In the genomic region with DNA sequence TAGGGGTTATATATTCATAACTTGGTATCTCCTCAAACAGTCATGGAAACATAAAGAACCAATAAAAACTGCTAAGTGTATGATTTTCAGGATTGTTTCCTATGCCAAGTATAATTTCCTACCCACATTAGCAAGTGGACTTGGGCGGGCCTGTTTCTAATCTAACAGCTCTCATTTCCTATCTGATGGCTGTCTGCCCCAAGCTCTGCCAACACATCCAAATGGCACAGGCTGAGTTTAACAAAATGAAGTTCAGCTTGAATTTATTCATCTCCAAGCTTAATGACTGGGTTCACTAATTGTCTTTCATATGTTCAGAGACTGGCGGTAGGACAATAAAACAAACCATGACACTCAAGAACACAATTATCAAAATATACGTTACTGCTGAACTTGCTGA, we compare ENCODE assay signal across 32 cellular contexts. TPM values are rescaled to one million over a fixed set of nuclear protein-coding genes. Genes with fewer than 3 reads are reported as not detected.
"Had no signal": no experiment of that assay in that cellular context is flagged by ENCODE, and none has a peak within 500 bp of the region (broad histone marks: within the 10 kb centered on the region; RNA-seq: fewer than 3 reads in every experiment).

No MANE protein-coding gene starts in this region.

- H3K27ac ChIP-seq: adrenal gland, body of pancreas, heart right ventricle, neural progenitor cell, right atrium auricular region, stomach, thyroid gland, upper lobe of right lung had no signal

- H3K27me3 Mint-ChIP-seq: activated B cell treated with CpG ODN at 0.5 μM for 24 hours; activated CD8-positive, alpha-beta T cell treated with anti-CD3 and anti-CD28 coated beads for 36 hours; activated naive CD8-positive, alpha-beta T cell treated with anti-CD3 and anti-CD28 coated beads for 36 hours; memory B cell; naive thymus-derived CD8-positive, alpha-beta T cell; stimulated activated naive B cell treated with anti-CD40 and anti-IgM and Interleukin-4, amounts not matched to agents 10 μg/mL and 1 μg/mL and 100 μg/mL, for 72 hours had no signal

- H3K27ac Mint-ChIP-seq: activated B cell treated with CpG ODN at 0.5 μM for 24 hours; activated CD8-positive, alpha-beta T cell treated with anti-CD3 and anti-CD28 coated beads for 36 hours; activated naive CD8-positive, alpha-beta T cell treated with anti-CD3 and anti-CD28 coated beads for 36 hours; memory B cell; neural progenitor cell; stimulated activated naive B cell treated with anti-CD40 and anti-IgM and Interleukin-4, amounts not matched to agents 10 μg/mL and 1 μg/mL and 100 μg/mL, for 72 hours had no signal

- H3K4me1 Mint-ChIP-seq: activated B cell treated with CpG ODN at 0.5 μM for 24 hours, memory B cell, neural progenitor cell had no signal

- DNase-seq: activated B cell treated with CpG ODN at 0.5 μM for 24 hours; activated CD4-positive, alpha-beta T cell treated with anti-CD3 and anti-CD28 coated beads, Interleukin-2, amount 50 U/mL, for 1 hour; activated CD8-positive, alpha-beta T cell treated with anti-CD3 and anti-CD28 coated beads for 36 hours; activated effector memory CD4-positive, alpha-beta T cell treated with Interleukin-2 at 50 U/mL for 16 hours; activated naive CD4-positive, alpha-beta T cell treated with Interleukin-2 at 50 U/mL for 16 hours; activated naive CD8-positive, alpha-beta T cell treated with anti-CD3 and anti-CD28 coated beads for 36 hours; adrenal gland; aorta; body of pancreas; cortex of kidney; foreskin fibroblast; heart right ventricle; naive thymus-derived CD8-positive, alpha-beta T cell; occipital lobe; stimulated activated CD4-positive, alpha-beta T cell treated with anti-CD3 and anti-CD28 coated beads, Interleukin-15, amount 100 ng/mL, for 24 hours; stimulated activated CD4-positive, alpha-beta T cell treated with anti-CD3 and anti-CD28 coated beads, Interleukin-2, amount 100 ng/mL, for 24 hours; stimulated activated naive B cell treated with anti-CD40 and anti-IgM and Interleukin-4, amounts not matched to agents 10 μg/mL and 1 μg/mL and 100 μg/mL, for 72 hours; stomach; T-helper 9 cell; thyroid gland; upper lobe of right lung had no signal

- H3K27me3 ChIP-seq: adrenal gland, body of pancreas, heart right ventricle, neural progenitor cell, right atrium auricular region, stomach, thyroid gland, upper lobe of right lung had no signal

- H3K9ac ChIP-seq: neural progenitor cell, parathyroid adenoma had no signal

- H2AFZ ChIP-seq: neural progenitor cell had no signal

- H3K4me3 ChIP-seq: adrenal gland, body of pancreas, heart right ventricle, neural progenitor cell, right atrium auricular region, stomach, thyroid gland, upper lobe of right lung had no signal

- H3K79me2 ChIP-seq: parathyroid adenoma had no signal

- H3K4me2 ChIP-seq: neural progenitor cell had no signal

- H3K9me3 ChIP-seq: adrenal gland, body of pancreas, stomach, thyroid gland, upper lobe of right lung had no signal

- FAIRE-seq: TTC549 had no signal

- H3K36me3 ChIP-seq: adrenal gland, heart right ventricle, neural progenitor cell, right atrium auricular region, stomach, thyroid gland, upper lobe of right lung had no signal

- H3K4me1 ChIP-seq: adrenal gland, body of pancreas, neural progenitor cell, stomach, thyroid gland, upper lobe of right lung had no signal

- H3K4me3 Mint-ChIP-seq: activated B cell treated with CpG ODN at 0.5 μM for 24 hours; activated CD8-positive, alpha-beta T cell treated with anti-CD3 and anti-CD28 coated beads for 36 hours; activated naive CD8-positive, alpha-beta T cell treated with anti-CD3 and anti-CD28 coated beads for 36 hours; memory B cell; neural progenitor cell; stimulated activated naive B cell treated with anti-CD40 and anti-IgM and Interleukin-4, amounts not matched to agents 10 μg/mL and 1 μg/mL and 100 μg/mL, for 72 hours had no signal

- H3K9me3 Mint-ChIP-seq: activated B cell treated with CpG ODN at 0.5 μM for 24 hours; activated naive CD8-positive, alpha-beta T cell treated with anti-CD3 and anti-CD28 coated beads for 36 hours; memory B cell; naive thymus-derived CD8-positive, alpha-beta T cell had no signal

RNA-seq across cellular contexts. Expression of a gene that starts 55.5 kb away (rescaled TPM):
- total RNA-seq: activated B cell treated with CpG ODN at 0.5 μM for 24 hours; activated CD8-positive, alpha-beta T cell treated with anti-CD3 and anti-CD28 coated beads for 36 hours; activated naive CD8-positive, alpha-beta T cell treated with anti-CD3 and anti-CD28 coated beads for 36 hours; adrenal gland; aorta; body of pancreas; cerebellum; esophagus mucosa; heart right ventricle; kidney epithelial cell; lower leg skin; naive thymus-derived CD8-positive, alpha-beta T cell; occipital lobe; pulmonary artery endothelial cell; right atrium auricular region; stomach; T-helper 1 cell treated with Interleukin-12 subunit alpha and Interleukin-12 subunit beta and Interleukin-4 antibody, amounts not matched to agents 30 ng/mL and 1 ng/mL, for 36 hours; thyroid gland; upper lobe of right lung had no signal
- polyA plus RNA-seq: heart right ventricle; naive thymus-derived CD8-positive, alpha-beta T cell; stomach had no signal
